1 cellular context compared by ENCODE assay signal in genomic region chr7:152636436-152636835, GRCh38.
TF ChIP-seq lines count a peak whose summit lies in the region.

No MANE protein-coding gene starts in this region.

TF ChIP-seq in IMR-90, 13 proteins besides CTCF, POLR2A, EP300 and RAD21:
- TF ChIP-seq MAFK (IDR thresholded peaks at IDR 0.05; ENCODE audit: low read depth, low read length) (no peak), CEBPB (IDR thresholded peaks at IDR 0.05; ENCODE audit: low read depth, low read length) (no peak), NFE2L2 (IDR thresholded peaks at IDR 0.05; ENCODE audit: low read depth, low read length) (no peak)
